Comparison of ENCODE assay signal across 24 cellular contexts in the genomic region with DNA sequence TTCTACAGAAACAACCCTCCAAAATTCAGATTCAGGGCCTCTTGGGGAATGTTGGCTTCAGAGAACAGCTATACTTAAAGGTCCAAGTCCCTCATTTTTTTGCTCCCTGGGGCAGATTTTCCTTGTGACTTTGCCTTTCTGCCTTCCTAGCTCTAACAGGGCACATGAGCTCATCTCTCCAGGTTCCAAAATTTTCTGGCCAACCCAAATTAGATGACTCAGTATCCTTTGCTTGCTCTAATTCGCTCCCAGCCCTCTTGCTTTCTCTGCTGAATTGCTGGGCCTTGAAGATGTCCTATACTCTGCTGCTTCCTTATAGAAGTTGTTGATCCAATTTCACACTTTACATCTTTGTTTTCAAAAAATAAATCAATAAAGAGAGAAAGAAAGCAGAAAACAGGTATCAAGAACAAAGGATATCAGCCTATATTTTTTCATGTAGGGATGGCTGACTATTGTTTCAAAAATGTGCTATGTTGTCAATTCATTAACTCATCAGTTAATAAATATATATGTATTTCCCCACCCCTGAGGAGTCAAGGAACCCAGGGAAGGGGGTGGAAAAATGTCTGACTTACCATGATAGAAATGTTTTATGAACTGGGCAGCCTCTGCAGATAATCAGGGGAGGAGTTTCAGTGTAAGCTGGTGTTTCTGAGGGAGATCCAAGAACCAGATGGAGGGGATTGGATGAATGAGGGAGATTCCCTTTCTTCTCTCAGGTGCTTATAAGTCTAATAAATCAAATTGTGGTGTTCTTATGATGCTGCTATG. TPM values are rescaled to one million over a fixed set of nuclear protein-coding genes. Genes with fewer than 3 reads are reported as not detected.
A peak's percentile ranks its signal among the peaks of the same experiment; 100 is the strongest.
DNase-seq lines count a peak whose midpoint lies in the region; ATAC-seq and TF ChIP-seq lines count a peak whose summit lies in the region.
"Had no signal": no experiment of that assay in that cellular context is flagged by ENCODE, and none has a peak within 500 bp of the region (broad histone marks: within the 10 kb centered on the region; RNA-seq: fewer than 3 reads in every experiment).

No MANE protein-coding gene starts in this region.

- DNase-seq in Daoy (ENCODE audit: low read depth) (peak; percentile 18), M059J (ENCODE audit: low read depth) (peak; percentile 34), epithelial cell of proximal tubule (ENCODE audit: low read depth) (peak; percentile 4), sciatic nerve (ENCODE audit: low spot score) (no peak), SHP77 (lab: John Stamatoyannopoulos, UW) (no peak), middle frontal gyrus (ENCODE audit: extremely low spot score, low spot score) (no peak), colonic mucosa (no peak)
- DNase-seq: activated naive CD4-positive, alpha-beta T cell treated with anti-CD3 and anti-CD28 coated beads, Interleukin-2, amount 50 U/mL, for 16 hours; CD8-positive, alpha-beta T cell; DMS153; esophagus squamous epithelium; heart right ventricle; KG1; NCI-H1694; nephron progenitor cell; posterior cingulate gyrus; stimulated activated CD4-positive, alpha-beta T cell treated with anti-CD3 and anti-CD28 coated beads, Interleukin-2, amount 100 ng/mL, for 24 hours; T1000; testis had no signal

- H3K27me3 ChIP-seq in colonic mucosa, result no peaks in the 10 kb centered on the region
- H3K27me3 ChIP-seq: ascending aorta, testis had no signal

- TF ChIP-seq CTCF in epithelial cell of proximal tubule (conservative IDR thresholded peaks at IDR 0.05; ENCODE audit: low read depth, low read length) (no peak), colonic mucosa (IDR thresholded peaks at IDR 0.05) (no peak)

- H3K4me3 ChIP-seq in epithelial cell of proximal tubule (ENCODE audit: low read depth, low read length) (no peak overlapping the region), colonic mucosa (no peak overlapping the region)
- H3K4me3 ChIP-seq: ascending aorta, esophagus squamous epithelium, heart right ventricle, testis had no signal

- no peak overlapping the region for H3K9ac ChIP-seq in colonic mucosa (ENCODE audit: low read depth in 2 of 2, low read length in 2 of 2)

- intact Hi-C loops in sciatic nerve (cut with DNase I) (no loop called here), colonic mucosa (cut with DNase I) (no loop called here)

- peak; percentile 62 for ATAC-seq in sciatic nerve
- ATAC-seq in GM19467 (IDR thresholded peaks at IDR 0.05; ENCODE audit: unreplicated experiment), result no peak
- ATAC-seq: CD8-positive, alpha-beta T cell; left lobe of liver had no signal

- H3K27ac ChIP-seq in colonic mucosa, result no peak overlapping the region
- H3K27ac ChIP-seq: esophagus squamous epithelium, heart right ventricle, testis had no signal

- H3K36me3 ChIP-seq in colonic mucosa, result no peaks in the 10 kb centered on the region
- H3K36me3 ChIP-seq: ascending aorta, esophagus squamous epithelium, heart right ventricle had no signal

- H3K9me3 ChIP-seq in colonic mucosa, result no peaks in the 10 kb centered on the region
- H3K9me3 ChIP-seq: ascending aorta, esophagus squamous epithelium, testis had no signal

- H3K4me1 ChIP-seq in colonic mucosa, result no peaks in the 10 kb centered on the region
- H3K4me1 ChIP-seq: ascending aorta, esophagus squamous epithelium, heart right ventricle, testis had no signal

RNA-seq across cellular contexts. Expression of gene KRTAP4-2, which starts 1.0 kb away (rescaled TPM):
- not detected in 2 replicates for total RNA-seq in Daoy (2014; rRNA removed; shearing (Covaris generic))
- not detected in 2 replicates for total RNA-seq in M059J (2014; rRNA removed; shearing (Covaris generic))
- total RNA-seq in epithelial cell of proximal tubule, result not detected in 2 replicates
- total RNA-seq in sciatic nerve, result not detected
- not detected for total RNA-seq in colonic mucosa
- total RNA-seq: ascending aorta; CD8-positive, alpha-beta T cell; esophagus squamous epithelium; heart right ventricle; HT1080; left lobe of liver; mononuclear cell; testis had no signal

RNA-seq across cellular contexts. Expression of gene KRTAP4-1, which starts 5.7 kb away (rescaled TPM):
- total RNA-seq in Daoy (2014; rRNA removed; shearing (Covaris generic)), result not detected in 2 replicates
- not detected in 2 replicates for total RNA-seq in M059J (2014; rRNA removed; shearing (Covaris generic))
- total RNA-seq in epithelial cell of proximal tubule, result not detected in 2 replicates
- total RNA-seq in sciatic nerve, result not detected
- under 1 TPM in 1 of 2 donors, not detected in 1; 0.53 TPM for total RNA-seq in colonic mucosa
- total RNA-seq: ascending aorta; CD8-positive, alpha-beta T cell; esophagus squamous epithelium; heart right ventricle; HT1080; left lobe of liver; mononuclear cell; testis had no signal

RNA-seq across cellular contexts. Expression of gene KRTAP9-1, which starts 10.7 kb away (rescaled TPM):
- not detected in 2 replicates for total RNA-seq in Daoy (2014; rRNA removed; shearing (Covaris generic))
- not detected in 2 replicates for total RNA-seq in M059J (2014; rRNA removed; shearing (Covaris generic))
- total RNA-seq in epithelial cell of proximal tubule, result not detected in 2 replicates
- not detected for total RNA-seq in sciatic nerve
- total RNA-seq in colonic mucosa, result not detected
- total RNA-seq: ascending aorta; CD8-positive, alpha-beta T cell; esophagus squamous epithelium; heart right ventricle; HT1080; left lobe of liver; mononuclear cell; testis had no signal

RNA-seq across cellular contexts. Expression of gene KRTAP4-3, which starts 11.0 kb away (rescaled TPM):
- not detected in 2 replicates for total RNA-seq in Daoy (2014; rRNA removed; shearing (Covaris generic))
- total RNA-seq in M059J (2014; rRNA removed; shearing (Covaris generic)), result not detected in 2 replicates
- total RNA-seq in epithelial cell of proximal tubule (not detected in 2 replicates), sciatic nerve (not detected), colonic mucosa (not detected)
- total RNA-seq: ascending aorta; CD8-positive, alpha-beta T cell; esophagus squamous epithelium; heart right ventricle; HT1080; left lobe of liver; mononuclear cell; testis had no signal

RNA-seq across cellular contexts. Expression of gene KRTAP4-4, which starts 18.5 kb away (rescaled TPM):
- not detected in 2 replicates for total RNA-seq in Daoy (2014; rRNA removed; shearing (Covaris generic))
- not detected in 2 replicates for total RNA-seq in M059J (2014; rRNA removed; shearing (Covaris generic))
- total RNA-seq in epithelial cell of proximal tubule, result not detected in 2 replicates
- not detected for total RNA-seq in sciatic nerve
- not detected for total RNA-seq in colonic mucosa
- total RNA-seq: ascending aorta; CD8-positive, alpha-beta T cell; esophagus squamous epithelium; heart right ventricle; HT1080; left lobe of liver; mononuclear cell; testis had no signal

Comparison
In these comparisons a context has a peak if more than half of its experiments do, and no peak if none do; other contexts are left out.
1. DNase-seq: peak in Daoy (single experiment), M059J (single experiment) and epithelial cell of proximal tubule (single experiment); none in sciatic nerve (single experiment), SHP77 (0 of 2), middle frontal gyrus (single experiment) and colonic mucosa (single experiment).